ENCODE assay signal across 15 cellular contexts in genomic region chr13:45166858-45167257, GRCh38. TPM values are rescaled to one million over a fixed set of nuclear protein-coding genes. Genes with fewer than 3 reads are reported as not detected.
DNase-seq lines count a peak whose midpoint lies in the region; ATAC-seq and TF ChIP-seq lines count a peak whose summit lies in the region.
"Had no signal": no experiment of that assay in that cellular context is flagged by ENCODE, and none has a peak within 500 bp of the region (broad histone marks: within the 10 kb centered on the region; RNA-seq: fewer than 3 reads in every experiment).

No MANE protein-coding gene starts in this region.

- H3K36me3 ChIP-seq in osteoblast (ENCODE audit: insufficient read depth, low read length): no peaks in the 10 kb centered on the region

- no peaks in the 10 kb centered on the region for H3K27me3 Mint-ChIP-seq in stimulated activated naive CD8-positive, alpha-beta T cell treated with anti-CD3 and anti-CD28 coated beads, Interleukin-15, amount 100 ng/mL, for 72 hours
- H3K27me3 Mint-ChIP-seq: CD4-positive, CD25-positive, alpha-beta regulatory T cell; CD8-positive, alpha-beta memory T cell had no signal

- intact Hi-C loops in cardiac septum (cut with DNase I): no loop called here

- no peak overlapping the region for H3K4me3 Mint-ChIP-seq in stimulated activated naive CD8-positive, alpha-beta T cell treated with anti-CD3 and anti-CD28 coated beads, Interleukin-15, amount 100 ng/mL, for 72 hours
- H3K4me3 Mint-ChIP-seq: CD4-positive, CD25-positive, alpha-beta regulatory T cell; CD8-positive, alpha-beta memory T cell; H9 had no signal

- peaks cover 23% of the 10 kb centered on the region for H3K4me1 ChIP-seq in osteoblast (ENCODE audit: insufficient read depth, low read length)
- H3K4me1 ChIP-seq: BE2C, Caco-2 had no signal

- peaks cover 21% of the 10 kb centered on the region for H3K79me2 ChIP-seq in osteoblast (ENCODE audit: insufficient read depth, low read length)

- H3K4me3 ChIP-seq in osteoblast (ENCODE audit: insufficient read depth, low read length): no peak overlapping the region

- H3K9me3 ChIP-seq in osteoblast (ENCODE audit: low read depth, low read length): no peaks in the 10 kb centered on the region
- H3K9me3 ChIP-seq: BE2C had no signal

- POLR2A ChIA-PET in RWPE1 (lab: Yijun Ruan, JAX; ENCODE audit: low non-redundant PET): no interaction called here

- CTCF ChIA-PET in RWPE1 (lab: Yijun Ruan, JAX): no interaction called here

- no peaks in the 10 kb centered on the region for H3K9me3 Mint-ChIP-seq in stimulated activated naive CD8-positive, alpha-beta T cell treated with anti-CD3 and anti-CD28 coated beads, Interleukin-15, amount 100 ng/mL, for 72 hours
- H3K9me3 Mint-ChIP-seq: CD4-positive, CD25-positive, alpha-beta regulatory T cell; CD8-positive, alpha-beta memory T cell; H9 had no signal

- peak overlapping the region; percentile 98 for H3K27ac ChIP-seq in RWPE1
- no peak overlapping the region for H3K27ac ChIP-seq in osteoblast (ENCODE audit: low read depth, low read length)

- no peaks in the 10 kb centered on the region for H4K20me1 ChIP-seq in osteoblast (ENCODE audit: insufficient read depth, low read length)

- no peaks in the 10 kb centered on the region for H3K27me3 ChIP-seq in osteoblast (ENCODE audit: insufficient read depth, low read length)
- H3K27me3 ChIP-seq: BE2C had no signal

- no peak overlapping the region for H2AFZ ChIP-seq in osteoblast (ENCODE audit: low read length)

- no peak for TF ChIP-seq CTCF in RWPE1 (conservative IDR thresholded peaks at IDR 0.05; ENCODE audit: low read depth)
- TF ChIP-seq CTCF in osteoblast (IDR thresholded peaks at IDR 0.05; ENCODE audit: extremely low read depth, low read depth, low read length): no peak

- no peak for ATAC-seq in HG03469 (IDR thresholded peaks at IDR 0.05; ENCODE audit: unreplicated experiment)
- no peak for ATAC-seq in stimulated activated naive CD8-positive, alpha-beta T cell treated with anti-CD3 and anti-CD28 coated beads, Interleukin-15, amount 100 ng/mL, for 72 hours
- ATAC-seq: HepG2 had no signal

- H3K4me1 Mint-ChIP-seq in stimulated activated naive CD8-positive, alpha-beta T cell treated with anti-CD3 and anti-CD28 coated beads, Interleukin-15, amount 100 ng/mL, for 72 hours: peaks cover 10% of the 10 kb centered on the region

- DNase-seq in RWPE1 (ENCODE audit: low spot score): no peak
- DNase-seq in epidermal melanocyte (ENCODE audit: insufficient read length, low spot score): peak; percentile 76
- DNase-seq in osteoblast (ENCODE audit: insufficient read length, low spot score, missing footprints): peak; percentile 4
- DNase-seq in cardiac septum (ENCODE audit: low spot score): no peak
- DNase-seq in stimulated activated naive CD8-positive, alpha-beta T cell treated with anti-CD3 and anti-CD28 coated beads, Interleukin-15, amount 100 ng/mL, for 72 hours: no peak
- DNase-seq: ACHN; BE2C; C1 segment of cervical spinal cord; Caco-2; CD4-positive, CD25-positive, alpha-beta regulatory T cell; CD8-positive, alpha-beta memory T cell; H9 had no signal

- no peak overlapping the region for H3K27ac Mint-ChIP-seq in stimulated activated naive CD8-positive, alpha-beta T cell treated with anti-CD3 and anti-CD28 coated beads, Interleukin-15, amount 100 ng/mL, for 72 hours
- H3K27ac Mint-ChIP-seq: H9 had no signal

- no peak overlapping the region for H3K4me2 ChIP-seq in osteoblast (ENCODE audit: insufficient read depth, low read length)

RNA-seq across cellular contexts. Expression of gene KCTD4, which starts 34.0 kb away (rescaled TPM):
- total RNA-seq in osteoblast (under 0.01 TPM in 2 replicates), cardiac septum (not detected)
- total RNA-seq: Caco-2; CD4-positive, CD25-positive, alpha-beta regulatory T cell; CD8-positive, alpha-beta memory T cell; H1; H9; HepG2 had no signal

RNA-seq across cellular contexts. Expression of gene GTF2F2, which starts 46.5 kb away (rescaled TPM):
- 19.9 and 23.6 TPM in 2 replicates for total RNA-seq in osteoblast
- 20.2 TPM for total RNA-seq in cardiac septum

Comparison
In these comparisons a context has a peak if more than half of its experiments do, and no peak if none do; other contexts are left out.
1. DNase-seq: peak in epidermal melanocyte (single experiment) and osteoblast (single experiment); none in RWPE1 (single experiment), cardiac septum (single experiment) and stimulated activated naive CD8-positive, alpha-beta T cell treated with anti-CD3 and anti-CD28 coated beads, Interleukin-15, amount 100 ng/mL, for 72 hours (0 of 2).